9 cellular contexts compared by ENCODE assay signal in genomic region chr16:69482410-69482951, GRCh38. TPM values are rescaled to one million over a fixed set of nuclear protein-coding genes. Genes with fewer than 3 reads are reported as not detected.
DNase-seq lines count a peak whose midpoint lies in the region; ATAC-seq and TF ChIP-seq lines count a peak whose summit lies in the region.
"Had no signal": no experiment of that assay in that cellular context is flagged by ENCODE, and none has a peak within 500 bp of the region (broad histone marks: within the 10 kb centered on the region; RNA-seq: fewer than 3 reads in every experiment).

No MANE protein-coding gene starts in this region.

- intact Hi-C loops in ovary (cut with DNase I): loop anchor here in 1 of 4 donors (10.0 kb wide), 1 partner anchor 88 kb away; no protein-coding TSS in a partner anchor

- H3K27me3 Mint-ChIP-seq in naive thymus-derived CD8-positive, alpha-beta T cell: peaks cover 0 to 8% (median 2%) of the 10 kb centered on the region in 5 donors

- no peak for TF ChIP-seq POLR2A in ovary (IDR thresholded peaks at IDR 0.05)

- H3K4me3 ChIP-seq in BE2C (ENCODE audit: low read depth, low read length): peak overlapping the region; percentile 41
- H3K4me3 ChIP-seq in esophagus (ENCODE audit: low read depth in 1 of 2, low read length in 2 of 2): no peak overlapping the region
- H3K4me3 ChIP-seq in ovary: no peak overlapping the region

- 22 to 53% methylated on average over 10 of the region's 10 CpGs for WGBS in esophagus, 2 donors
- WGBS in ovary, 3 donors: 28 to 39% (median 34%) methylated on average over 10 of the region's 10 CpGs

- no peaks in the 10 kb centered on the region for H3K9me3 Mint-ChIP-seq in naive thymus-derived CD8-positive, alpha-beta T cell

- no peak for TF ChIP-seq EP300 in ovary (IDR thresholded peaks at IDR 0.05)

- ATAC-seq in HG02884 (IDR thresholded peaks at IDR 0.05; ENCODE audit: unreplicated experiment): no peak
- no peak for ATAC-seq in naive thymus-derived CD8-positive, alpha-beta T cell

- POLR2A ChIA-PET in naive thymus-derived CD8-positive, alpha-beta T cell (lab: Charles Lee): no interaction called here

- H3K4me1 ChIP-seq in BE2C (peaks cover 12% of the 10 kb centered on the region), esophagus (ENCODE audit: control insufficient read depth in 2 of 2, insufficient read depth in 2 of 2, low read length in 1 of 2) (peaks cover 0 to 9% of the 10 kb centered on the region in 2 donors), ovary (ENCODE audit: insufficient read depth) (no peaks in the 10 kb centered on the region)

- peaks cover 0 to 2% (median 0%) of the 10 kb centered on the region in 3 donors for H3K36me3 Mint-ChIP-seq in naive thymus-derived CD8-positive, alpha-beta T cell

- H3K27me3 ChIP-seq in BE2C: no peaks in the 10 kb centered on the region
- H3K27me3 ChIP-seq in esophagus (ENCODE audit: control insufficient read depth in 1 of 2, insufficient read depth in 2 of 2, low read length in 2 of 2): no peaks in the 10 kb centered on the region
- no peaks in the 10 kb centered on the region for H3K27me3 ChIP-seq in ovary

- peak overlapping the region in 1 of 10 donors; percentile 77 for H3K27ac Mint-ChIP-seq in naive thymus-derived CD8-positive, alpha-beta T cell

- DNase-seq in BE2C (peak; percentile 95), NCI-H345 treated with DMSO at 0.1 percent for 48 hours (lab: John Stamatoyannopoulos, UW; ENCODE audit: unreplicated experiment) (peak; percentile 79), ovary (peak; percentile 35 to 72 (median 44))
- no peak for DNase-seq in activated CD8-positive, alpha-beta memory T cell treated with anti-CD3 and anti-CD28 coated beads for 24 hours
- DNase-seq in activated CD4-positive, alpha-beta T cell treated with anti-CD3 and anti-CD28 coated beads, Interleukin-2, amount 50 U/mL, for 4 hours: no peak
- no peak for DNase-seq in naive thymus-derived CD8-positive, alpha-beta T cell
- DNase-seq: activated naive CD4-positive, alpha-beta T cell treated with anti-CD3 and anti-CD28 coated beads, Interleukin-2, amount 50 U/mL, for 16 hours had no signal

- H3K9me3 ChIP-seq in BE2C: no peaks in the 10 kb centered on the region
- no peaks in the 10 kb centered on the region for H3K9me3 ChIP-seq in esophagus (ENCODE audit: control insufficient read depth in 2 of 2, insufficient read depth in 1 of 2, low read depth in 1 of 2, low read length in 1 of 2)
- H3K9me3 ChIP-seq in ovary: no peaks in the 10 kb centered on the region

- H3K36me3 ChIP-seq in BE2C: no peaks in the 10 kb centered on the region
- peaks cover 0 to 2% of the 10 kb centered on the region in 2 donors for H3K36me3 ChIP-seq in esophagus (ENCODE audit: control insufficient read depth in 2 of 2, insufficient read depth in 2 of 2, low read length in 1 of 2)
- no peaks in the 10 kb centered on the region for H3K36me3 ChIP-seq in ovary

- peaks cover 0 to 2% (median 0%) of the 10 kb centered on the region in 4 donors for H3K4me1 Mint-ChIP-seq in naive thymus-derived CD8-positive, alpha-beta T cell

- no peak overlapping the region for H3K4me3 Mint-ChIP-seq in naive thymus-derived CD8-positive, alpha-beta T cell

- peak overlapping the region; percentile 82 to 89 for H3K27ac ChIP-seq in esophagus (ENCODE audit: low read depth in 2 of 2, low read length in 1 of 2)
- peak overlapping the region in 1 of 2 donors; percentile 73 for H3K27ac ChIP-seq in ovary

- TF ChIP-seq CTCF in BE2C (IDR thresholded peaks at IDR 0.05; ENCODE audit: low read depth, low read length) (no peak), ovary (IDR thresholded peaks at IDR 0.05) (no peak)

RNA-seq across cellular contexts. Expression of gene CYB5B, which starts 58.1 kb away (rescaled TPM):
- 108 TPM for polyA plus RNA-seq in BE2C (2012; ENCODE audit: insufficient read depth, insufficient read length, low read depth)
- 10 to 100 TPM; 41.1 to 64.9 TPM for polyA plus RNA-seq in esophagus
- 10 to 100 TPM; 24.8 to 99.0 (median 55.8) TPM for total RNA-seq in ovary
- polyA plus RNA-seq in ovary: 100 to 1,000 TPM in 1 of 2 donors, 10 to 100 TPM in 1; 48.3 to 148 TPM
- 10 to 100 TPM; 45.6 to 47.3 TPM for total RNA-seq in naive thymus-derived CD8-positive, alpha-beta T cell
- 10 to 100 TPM; 83.3 to 96.4 (median 90.4) TPM for polyA plus RNA-seq in naive thymus-derived CD8-positive, alpha-beta T cell

Comparison
In these comparisons a context has a peak if more than half of its experiments do, and no peak if none do; other contexts are left out.
1. DNase-seq: peak in BE2C (single experiment), NCI-H345 treated with DMSO at 0.1 percent for 48 hours (single experiment) and ovary (5 of 5); none in activated CD8-positive, alpha-beta memory T cell treated with anti-CD3 and anti-CD28 coated beads for 24 hours (single experiment), activated CD4-positive, alpha-beta T cell treated with anti-CD3 and anti-CD28 coated beads, Interleukin-2, amount 50 U/mL, for 4 hours (0 of 2) and naive thymus-derived CD8-positive, alpha-beta T cell (0 of 10).